8 cellular contexts compared by ENCODE assay signal in the genomic region with DNA sequence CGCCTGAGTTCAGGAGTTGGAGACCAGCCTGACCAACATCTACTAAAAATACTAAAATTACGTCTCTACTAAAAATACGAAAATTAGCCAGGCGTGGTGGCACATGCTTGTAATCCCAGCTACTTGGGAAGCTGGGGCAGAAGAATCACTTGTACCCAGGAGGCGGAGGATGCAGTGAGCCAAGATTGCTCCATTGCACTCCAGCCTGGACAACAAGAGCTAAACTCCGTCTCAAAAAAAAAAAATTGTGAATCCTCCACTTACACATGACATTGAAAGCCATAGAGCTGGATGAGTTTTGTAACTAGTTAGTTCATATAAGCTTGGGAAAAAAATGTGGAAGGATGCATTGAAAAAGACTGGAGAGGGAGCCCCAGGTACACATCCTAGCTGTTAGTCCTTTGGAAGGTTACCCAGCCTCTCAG. TPM values are rescaled to one million over a fixed set of nuclear protein-coding genes. Genes with fewer than 3 reads are reported as not detected.
DNase-seq lines count a peak whose midpoint lies in the region; ATAC-seq and TF ChIP-seq lines count a peak whose summit lies in the region.

No MANE protein-coding gene starts in this region.

- H3K4me3 ChIP-seq in AG10803 (ENCODE audit: low read length) (peak overlapping the region; percentile 62), LNCaP clone FGC (ENCODE audit: low read depth, low read length) (peak overlapping the region; percentile 99)

- ATAC-seq in natural killer cell treated with Interleukin-12 subunit alpha and Interleukin-12 subunit beta and Interleukin-15 and Interleukin-18, amount 100 ng/mL, for 72 hours, result no peak
- no peak for ATAC-seq in HG03571 (IDR thresholded peaks at IDR 0.05; ENCODE audit: unreplicated experiment)
- ATAC-seq in GM21619 (IDR thresholded peaks at IDR 0.05; ENCODE audit: unreplicated experiment), result no peak
- no peak for ATAC-seq in HG02759 (IDR thresholded peaks at IDR 0.05; ENCODE audit: unreplicated experiment)

- H3K4me1 Mint-ChIP-seq in dendritic cell treated with granulocyte-macrophage colony-stimulating factor and Interleukin-4, amounts not matched to agents 40 ng/mL and 50 ng/mL, for 4 days (ENCODE audit: low read depth), result peaks cover 21% of the 10 kb centered on the region
- peaks cover 27 to 30% of the 10 kb centered on the region in 2 donors for H3K4me1 Mint-ChIP-seq in natural killer cell treated with Interleukin-12 subunit alpha and Interleukin-12 subunit beta and Interleukin-15 and Interleukin-18, amount 100 ng/mL, for 72 hours (ENCODE audit: low read depth in 2 of 2)

- H3K4me3 Mint-ChIP-seq in dendritic cell treated with granulocyte-macrophage colony-stimulating factor and Interleukin-4, amounts not matched to agents 40 ng/mL and 50 ng/mL, for 4 days, result peak overlapping the region; percentile 66
- H3K4me3 Mint-ChIP-seq in natural killer cell treated with Interleukin-12 subunit alpha and Interleukin-12 subunit beta and Interleukin-15 and Interleukin-18, amount 100 ng/mL, for 72 hours, result peak overlapping the region; percentile 99

- H3K27ac Mint-ChIP-seq in dendritic cell treated with granulocyte-macrophage colony-stimulating factor and Interleukin-4, amounts not matched to agents 40 ng/mL and 50 ng/mL, for 4 days, result peak overlapping the region; percentile 95
- H3K27ac Mint-ChIP-seq in natural killer cell treated with Interleukin-12 subunit alpha and Interleukin-12 subunit beta and Interleukin-15 and Interleukin-18, amount 100 ng/mL, for 72 hours, result peak overlapping the region; percentile 95 to 98

- DNase-seq in AG10803 (ENCODE audit: low read depth) (no peak), LNCaP clone FGC (ENCODE audit: low read depth) (no peak), NCI-H2171 (lab: John Stamatoyannopoulos, UW) (no peak)
- no peak for DNase-seq in natural killer cell treated with Interleukin-12 subunit alpha and Interleukin-12 subunit beta and Interleukin-15 and Interleukin-18, amount 100 ng/mL, for 72 hours (ENCODE audit: low spot score)

- TF ChIP-seq CTCF in AG10803 (conservative IDR thresholded peaks at IDR 0.05; ENCODE audit: low read length) (no peak), LNCaP clone FGC (IDR thresholded peaks at IDR 0.05; ENCODE audit: control insufficient read depth, extremely low read depth, insufficient read depth) (no peak)

- peaks cover 13% of the 10 kb centered on the region for H3K27me3 Mint-ChIP-seq in dendritic cell treated with granulocyte-macrophage colony-stimulating factor and Interleukin-4, amounts not matched to agents 40 ng/mL and 50 ng/mL, for 4 days
- H3K27me3 Mint-ChIP-seq in natural killer cell treated with Interleukin-12 subunit alpha and Interleukin-12 subunit beta and Interleukin-15 and Interleukin-18, amount 100 ng/mL, for 72 hours, result peaks cover 4 to 7% of the 10 kb centered on the region in 2 donors

- peaks cover 40% of the 10 kb centered on the region for H3K36me3 Mint-ChIP-seq in dendritic cell treated with granulocyte-macrophage colony-stimulating factor and Interleukin-4, amounts not matched to agents 40 ng/mL and 50 ng/mL, for 4 days (ENCODE audit: low read depth)
- H3K36me3 Mint-ChIP-seq in natural killer cell treated with Interleukin-12 subunit alpha and Interleukin-12 subunit beta and Interleukin-15 and Interleukin-18, amount 100 ng/mL, for 72 hours, result peaks cover 9% of the 10 kb centered on the region

- H3K9me3 Mint-ChIP-seq in dendritic cell treated with granulocyte-macrophage colony-stimulating factor and Interleukin-4, amounts not matched to agents 40 ng/mL and 50 ng/mL, for 4 days, result no peaks in the 10 kb centered on the region
- no peaks in the 10 kb centered on the region for H3K9me3 Mint-ChIP-seq in natural killer cell treated with Interleukin-12 subunit alpha and Interleukin-12 subunit beta and Interleukin-15 and Interleukin-18, amount 100 ng/mL, for 72 hours

- intact Hi-C loops in dendritic cell treated with granulocyte-macrophage colony-stimulating factor and Interleukin-4, amounts not matched to agents 40 ng/mL and 50 ng/mL, for 4 days (cut with micrococcal nuclease), result loop anchor here (1.0 kb wide), 1 partner anchor 39 kb away; the partner anchor contains the start of gene CATSPERG

RNA-seq across cellular contexts. Expression of gene PSMD8, which starts 0.5 kb away (rescaled TPM):
- total RNA-seq in natural killer cell treated with Interleukin-12 subunit alpha and Interleukin-12 subunit beta and Interleukin-15 and Interleukin-18, amount 100 ng/mL, for 72 hours, result 100 to 1,000 TPM; 133 to 252 TPM

RNA-seq across cellular contexts. Expression of gene GGN, which starts 13.9 kb away (rescaled TPM):
- total RNA-seq in natural killer cell treated with Interleukin-12 subunit alpha and Interleukin-12 subunit beta and Interleukin-15 and Interleukin-18, amount 100 ng/mL, for 72 hours, result under 1 TPM in 1 of 2 donors, not detected in 1; 0.24 TPM

RNA-seq across cellular contexts. Expression of gene SPRED3, which starts 14.6 kb away (rescaled TPM):
- 1 to 10 TPM; 2.5 to 4.6 TPM for total RNA-seq in natural killer cell treated with Interleukin-12 subunit alpha and Interleukin-12 subunit beta and Interleukin-15 and Interleukin-18, amount 100 ng/mL, for 72 hours

RNA-seq across cellular contexts. Expression of gene FAM98C, which starts 29.0 kb away (rescaled TPM):
- total RNA-seq in natural killer cell treated with Interleukin-12 subunit alpha and Interleukin-12 subunit beta and Interleukin-15 and Interleukin-18, amount 100 ng/mL, for 72 hours, result 10 to 100 TPM; 21.8 to 25.8 TPM

RNA-seq across cellular contexts. Expression of gene CATSPERG, which starts 38.3 kb away (rescaled TPM):
- 1 to 10 TPM; 6.1 to 9.4 TPM for total RNA-seq in natural killer cell treated with Interleukin-12 subunit alpha and Interleukin-12 subunit beta and Interleukin-15 and Interleukin-18, amount 100 ng/mL, for 72 hours
